ENCODE assay signal across 8 cellular contexts in genomic region chr19:33905937-33906577, GRCh38.
A peak's percentile ranks its signal among the peaks of the same experiment; 100 is the strongest.
DNase-seq lines count a peak whose midpoint lies in the region; ATAC-seq and TF ChIP-seq lines count a peak whose summit lies in the region.

No MANE protein-coding gene starts in this region.

- no peak overlapping the region for H3K4ac ChIP-seq in H9 (ENCODE audit: low read depth, low read length)

- H3K27me3 ChIP-seq in H9 (ENCODE audit: insufficient read depth, low read length): no peaks in the 10 kb centered on the region
- H3K27me3 ChIP-seq in iPS-15b (ENCODE audit: control insufficient read depth, insufficient read depth, low read length): peaks cover 4% of the 10 kb centered on the region
- H3K27me3 ChIP-seq in smooth muscle cell (ENCODE audit: low read depth): no peaks in the 10 kb centered on the region
- H3K27me3 ChIP-seq in MG63: no peaks in the 10 kb centered on the region

- H4K20me1 ChIP-seq in H9 (ENCODE audit: control insufficient read depth, insufficient read depth, insufficient read length) (no peaks in the 10 kb centered on the region), smooth muscle cell (ENCODE audit: low read depth) (no peaks in the 10 kb centered on the region)

- H3K4me1 ChIP-seq in H9 (ENCODE audit: insufficient read depth, low read length) (peaks cover 4% of the 10 kb centered on the region; the same call in 1 of the 2 replicates), iPS-15b (ENCODE audit: control insufficient read depth, insufficient read depth, low read length) (peaks cover 6% of the 10 kb centered on the region), smooth muscle cell (ENCODE audit: low read depth) (peaks cover 14% of the 10 kb centered on the region)

- H2BK5ac ChIP-seq in H9 (ENCODE audit: insufficient read length, low read length): no peak overlapping the region

- H3K4me2 ChIP-seq in H9 (ENCODE audit: insufficient read depth, insufficient read length, low read length): peak overlapping the region; percentile 53
- H3K4me2 ChIP-seq in smooth muscle cell: peak overlapping the region; percentile 92

- TF ChIP-seq CTCF in H9 (conservative IDR thresholded peaks at IDR 0.05): no peak
- TF ChIP-seq CTCF in smooth muscle cell (IDR thresholded peaks at IDR 0.05; ENCODE audit: borderline replicate concordance, insufficient read depth, poor library complexity, severe bottlenecking): no peak

- no peak overlapping the region for H3K23ac ChIP-seq in H9 (ENCODE audit: insufficient read length, low read depth, low read length)

- H2AK5ac ChIP-seq in H9 (ENCODE audit: insufficient read length, low read length): no peak overlapping the region

- DNase-seq in H9: peak; percentile 87
- peak; percentile 31 for DNase-seq in astrocyte of the hippocampus (ENCODE audit: low read depth, low spot score)
- peak; percentile 22 for DNase-seq in smooth muscle cell (lab: John Stamatoyannopoulos, UW; ENCODE audit: unreplicated experiment)
- no peak for DNase-seq in MG63
- no peak for DNase-seq in activated effector memory CD4-positive, alpha-beta T cell treated with anti-CD3 and anti-CD28 coated beads, Interleukin-2, amount 50 U/mL, for 16 hours

- H4K5ac ChIP-seq in H9 (ENCODE audit: insufficient read length, low read depth, low read length): no peak overlapping the region

- H4K8ac ChIP-seq in H9 (replicated peaks; ENCODE audit: insufficient read length, low read depth, low read length): no peak overlapping the region

- no peaks in the 10 kb centered on the region for H3K79me1 ChIP-seq in H9 (ENCODE audit: insufficient read depth, low read depth, low read length, poor library complexity, severe bottlenecking)

- peaks cover 11% of the 10 kb centered on the region for H3F3A ChIP-seq in smooth muscle cell (ENCODE audit: low read depth)

- peak overlapping the region; percentile 65 for H2AFZ ChIP-seq in H9 (ENCODE audit: low read length)
- H2AFZ ChIP-seq in smooth muscle cell (ENCODE audit: low read depth): peak overlapping the region; percentile 96

- H3K36me3 Mint-ChIP-seq in H9 (ENCODE audit: insufficient read depth in 1 of 3, low read depth in 3 of 3): peaks cover 4 to 14% (median 8%) of the 10 kb centered on the region in 3 experiments; a peak in 4 of 7 replicates

- no peak overlapping the region for H2BK15ac ChIP-seq in H9 (ENCODE audit: low read depth, low read length)

- H3K9ac ChIP-seq in H9 (ENCODE audit: extremely low read depth, insufficient read length, low read length) (no peak overlapping the region), iPS-15b (ENCODE audit: low read depth, low read length) (peak overlapping the region; percentile 54), smooth muscle cell (ENCODE audit: low read depth) (peak overlapping the region; percentile 43)

- peak overlapping the region; percentile 73 for H3K4me3 ChIP-seq in iPS-15b (ENCODE audit: low read depth, low read length)
- peak overlapping the region; percentile 62 for H3K4me3 ChIP-seq in smooth muscle cell
- no peak overlapping the region for H3K4me3 ChIP-seq in MG63

- H3K27ac Mint-ChIP-seq in H9: peak overlapping the region in 1 of 3 experiments; percentile 93; a peak in 1 of 7 replicates

- H3K14ac ChIP-seq in H9 (ENCODE audit: insufficient read depth, low read length): peak overlapping the region; percentile 86

- H3K36me3 ChIP-seq in iPS-15b (ENCODE audit: control insufficient read depth, insufficient read depth, low read length) (no peaks in the 10 kb centered on the region), smooth muscle cell (ENCODE audit: low read depth) (no peaks in the 10 kb centered on the region), MG63 (no peaks in the 10 kb centered on the region)

- H3T11ph ChIP-seq in H9 (ENCODE audit: low read length): no peak overlapping the region

- peaks cover 0 to 5% of the 10 kb centered on the region in 2 experiments; a peak in 2 of 5 replicates for H3K9me3 Mint-ChIP-seq in H9

- H3K4me1 Mint-ChIP-seq in H9: peaks cover 32 to 38% of the 10 kb centered on the region in 2 experiments

- peak overlapping the region; percentile 88 for H3K18ac ChIP-seq in H9 (ENCODE audit: insufficient read length, low read depth, low read length)

- H4K91ac ChIP-seq in H9 (ENCODE audit: insufficient read length, low read depth, low read length): peak overlapping the region; percentile 6

- no peak overlapping the region for H3K27ac ChIP-seq in H9 (ENCODE audit: insufficient read length, low read depth, low read length)
- peak overlapping the region; percentile 69 for H3K27ac ChIP-seq in smooth muscle cell (ENCODE audit: low read depth)

- no peak overlapping the region for H2BK20ac ChIP-seq in H9 (ENCODE audit: low read depth, low read length, poor library complexity, severe bottlenecking)

- peaks cover 8% of the 10 kb centered on the region for H3K23me2 ChIP-seq in H9 (ENCODE audit: insufficient read length, low read depth, low read length, poor library complexity, severe bottlenecking)

- H2BK120ac ChIP-seq in H9 (ENCODE audit: low read depth, low read length, poor library complexity, severe bottlenecking): no peak overlapping the region

- ATAC-seq in GM19455 (IDR thresholded peaks at IDR 0.05; ENCODE audit: unreplicated experiment) (no peak), GM19463 (IDR thresholded peaks at IDR 0.05; ENCODE audit: unreplicated experiment) (no peak)

- no CpG with 5 or more reads among the region's 60 CpGs for WGBS in H9 (ENCODE audit: extremely low coverage, insufficient read length, low lambda C conversion rate)
- WGBS in smooth muscle cell (ENCODE audit: low lambda C conversion rate): 1% methylated on average over 26 of the region's 60 CpGs

- H2BK12ac ChIP-seq in H9 (ENCODE audit: insufficient read length, low read depth, low read length): no peak overlapping the region

- H3K79me2 ChIP-seq in H9 (ENCODE audit: insufficient read depth, low read length) (no peaks in the 10 kb centered on the region), smooth muscle cell (ENCODE audit: low read depth) (no peaks in the 10 kb centered on the region)

- H3K9me3 ChIP-seq in H9 (ENCODE audit: control insufficient read depth, low read depth, low read length): no peaks in the 10 kb centered on the region
- no peaks in the 10 kb centered on the region for H3K9me3 ChIP-seq in iPS-15b (ENCODE audit: control insufficient read depth, insufficient read depth, low read length)
- no peaks in the 10 kb centered on the region for H3K9me3 ChIP-seq in smooth muscle cell (replicated peaks; ENCODE audit: low read depth)
- no peaks in the 10 kb centered on the region for H3K9me3 ChIP-seq in MG63

- peak overlapping the region; percentile 75 to 82 for H3K4me3 Mint-ChIP-seq in H9

- H3K27me3 Mint-ChIP-seq in H9 (ENCODE audit: low read depth): peaks cover 6% of the 10 kb centered on the region

- H3K56ac ChIP-seq in H9 (ENCODE audit: insufficient read length, low read depth, low read length): no peak overlapping the region

Comparison
In these comparisons a context has a peak if more than half of its experiments do, and no peak if none do; other contexts are left out.
1. DNase-seq: peak in H9 (single experiment), astrocyte of the hippocampus (single experiment) and smooth muscle cell (single experiment); none in MG63 (single experiment) and activated effector memory CD4-positive, alpha-beta T cell treated with anti-CD3 and anti-CD28 coated beads, Interleukin-2, amount 50 U/mL, for 16 hours (single experiment).